In the genomic region with DNA sequence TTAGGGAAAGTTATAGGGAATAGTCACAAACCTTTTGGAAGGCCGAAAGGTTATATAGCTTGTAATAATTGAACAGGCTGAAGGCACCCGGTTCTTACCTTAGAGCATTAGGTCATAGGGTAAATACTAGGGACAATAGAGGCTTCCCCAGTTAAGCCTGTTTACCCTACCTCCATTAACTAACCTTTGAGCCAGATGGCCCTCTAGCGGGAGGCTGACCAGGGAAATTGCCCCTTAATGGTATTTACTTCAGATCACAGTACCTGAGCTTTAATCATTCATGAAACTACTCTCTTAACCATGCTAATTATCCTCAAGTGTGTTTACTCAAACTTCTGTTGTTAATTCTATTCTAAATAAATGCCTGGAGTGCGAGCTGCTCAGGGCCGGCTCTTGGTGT, we compare ENCODE assay signal across 19 cellular contexts.
"Had no signal": no experiment of that assay in that cellular context is flagged by ENCODE, and none has a peak within 500 bp of the region (broad histone marks: within the 10 kb centered on the region; RNA-seq: fewer than 3 reads in every experiment).

No MANE protein-coding gene starts in this region.

- H3K9me3 Mint-ChIP-seq: brain; central memory CD8-positive, alpha-beta T cell; natural killer cell; stimulated activated naive B cell treated with anti-CD40 and anti-IgM and Interleukin-4, amounts not matched to agents 10 μg/mL and 1 μg/mL and 100 μg/mL, for 72 hours had no signal

- ATAC-seq: gastrocnemius medialis; heart right ventricle; natural killer cell; sciatic nerve; stimulated activated naive B cell treated with anti-CD40 and anti-IgM and Interleukin-4, amounts not matched to agents 10 μg/mL and 1 μg/mL and 100 μg/mL, for 72 hours had no signal

- DNase-seq: activated CD4-positive, alpha-beta T cell treated with anti-CD3 and anti-CD28 coated beads, Interleukin-2, amount 10 ng/mL, durations not matched to agents 24 days and 14 days; activated effector memory CD4-positive, alpha-beta T cell treated with anti-CD3 and anti-CD28 coated beads, Interleukin-2, amount 50 U/mL, for 16 hours; amniotic stem cell; cortex of kidney; effector CD8-positive, alpha-beta T cell; gastrocnemius medialis; heart right ventricle; left ventricle myocardium inferior; natural killer cell; nucleus accumbens; spleen; stimulated activated CD4-positive, alpha-beta T cell treated with anti-CD3 and anti-CD28 coated beads, Interleukin-1b, Interleukin-23, amount 100 ng/mL, for 48 hours; stimulated activated naive B cell treated with anti-CD40 and anti-IgM and Interleukin-4, amounts not matched to agents 10 μg/mL and 1 μg/mL and 100 μg/mL, for 72 hours; transverse colon had no signal

- H3K27ac Mint-ChIP-seq: activated CD4-positive, alpha-beta T cell treated with anti-CD3 and anti-CD28 coated beads, Interleukin-2, amount 10 ng/mL, durations not matched to agents 24 days and 14 days; memory B cell; stimulated activated naive B cell treated with anti-CD40 and anti-IgM and Interleukin-4, amounts not matched to agents 10 μg/mL and 1 μg/mL and 100 μg/mL, for 72 hours had no signal

- H3K9me3 ChIP-seq: gastrocnemius medialis, heart right ventricle, left ventricle myocardium inferior, prostate gland, transverse colon had no signal

- H3K27ac ChIP-seq: gastrocnemius medialis, heart right ventricle, left ventricle myocardium inferior, prostate gland, spleen, transverse colon had no signal

- H3K36me3 ChIP-seq: gastrocnemius medialis had no signal

- H3K27me3 Mint-ChIP-seq: activated CD4-positive, alpha-beta T cell treated with anti-CD3 and anti-CD28 coated beads, Interleukin-2, amount 10 ng/mL, durations not matched to agents 24 days and 14 days; central memory CD8-positive, alpha-beta T cell; memory B cell; stimulated activated naive B cell treated with anti-CD40 and anti-IgM and Interleukin-4, amounts not matched to agents 10 μg/mL and 1 μg/mL and 100 μg/mL, for 72 hours had no signal

- H3K27me3 ChIP-seq: gastrocnemius medialis, heart right ventricle, spleen, transverse colon had no signal

- H3K4me3 ChIP-seq: gastrocnemius medialis, heart right ventricle, left ventricle myocardium inferior, prostate gland, spleen, transverse colon had no signal

- H3K4me1 Mint-ChIP-seq: brain, memory B cell had no signal

- H3K4me3 Mint-ChIP-seq: activated CD4-positive, alpha-beta T cell treated with anti-CD3 and anti-CD28 coated beads, Interleukin-2, amount 10 ng/mL, durations not matched to agents 24 days and 14 days; brain; central memory CD8-positive, alpha-beta T cell; memory B cell; natural killer cell; stimulated activated naive B cell treated with anti-CD40 and anti-IgM and Interleukin-4, amounts not matched to agents 10 μg/mL and 1 μg/mL and 100 μg/mL, for 72 hours had no signal

- H3K4me1 ChIP-seq: gastrocnemius medialis, heart right ventricle, prostate gland, spleen, transverse colon had no signal
